In genomic region chr13:52454459-52454824, GRCh38 we compare ENCODE assay signal across 8 cellular contexts. TPM values are rescaled to one million over a fixed set of nuclear protein-coding genes. Genes with fewer than 3 reads are reported as not detected.
DNase-seq lines count a peak whose midpoint lies in the region; ATAC-seq and TF ChIP-seq lines count a peak whose summit lies in the region.

No MANE protein-coding gene starts in this region.

- TF ChIP-seq CTCF in A673 (conservative IDR thresholded peaks at IDR 0.05; ENCODE audit: low read depth, low read length) (no peak), GM12864 (IDR thresholded peaks at IDR 0.05; ENCODE audit: low read depth, low read length, missing control alignments) (no peak), glutamatergic neuron (IDR thresholded peaks at IDR 0.05; ENCODE audit: partially characterized antibody, unreplicated experiment) (no peak)

- peak overlapping the region; percentile 99 for H3K27ac Mint-ChIP-seq in activated T-cell treated with anti-CD3 and anti-CD28 coated beads, Interleukin-2, amount 50 U/mL, for 24 hours
- H3K27ac Mint-ChIP-seq in glutamatergic neuron (ENCODE audit: unreplicated experiment) = peak overlapping the region; percentile 79

- peaks cover 42% of the 10 kb centered on the region for H3K4me1 Mint-ChIP-seq in activated T-cell treated with anti-CD3 and anti-CD28 coated beads, Interleukin-2, amount 50 U/mL, for 24 hours (ENCODE audit: low read depth)
- H3K4me1 Mint-ChIP-seq in glutamatergic neuron (ENCODE audit: low read depth, unreplicated experiment) = peaks cover 10% of the 10 kb centered on the region

- intact Hi-C loops in A673 (cut with micrococcal nuclease; ENCODE audit: unreplicated experiment) = loop anchor here (10.0 kb wide), 1 partner anchor 440 kb away; the partner anchor contains the start of genes ALG11 and ATP7B

- H3K27ac ChIP-seq in A673 (ENCODE audit: low read depth, low read length, poor library complexity, severe bottlenecking) = peak overlapping the region; percentile 91

- no peaks in the 10 kb centered on the region for H3K27me3 Mint-ChIP-seq in activated T-cell treated with anti-CD3 and anti-CD28 coated beads, Interleukin-2, amount 50 U/mL, for 24 hours
- H3K27me3 Mint-ChIP-seq in glutamatergic neuron (ENCODE audit: unreplicated experiment) = no peaks in the 10 kb centered on the region

- POLR2A ChIA-PET in A673 (lab: Charles Lee; ENCODE audit: low non-redundant PET) = no interaction called here

- peak overlapping the region; percentile 94 for H3K4me3 Mint-ChIP-seq in activated T-cell treated with anti-CD3 and anti-CD28 coated beads, Interleukin-2, amount 50 U/mL, for 24 hours
- H3K4me3 Mint-ChIP-seq in glutamatergic neuron (ENCODE audit: unreplicated experiment) = peak overlapping the region; percentile 98

- peak; percentile 37 for ATAC-seq in HG02588 (IDR thresholded peaks at IDR 0.05; ENCODE audit: unreplicated experiment)

- no TSS peak for BruUV-seq in A673 (replicated peaks; lab: Mats Ljungman, UMichigan)

- H3K36me3 ChIP-seq in A673 (ENCODE audit: insufficient read depth, low read length, poor library complexity, severe bottlenecking) (peaks cover 31% of the 10 kb centered on the region), skeletal muscle satellite cell (ENCODE audit: insufficient read depth, low read length) (peaks cover 6% of the 10 kb centered on the region)

- H3K4me1 ChIP-seq in A673 (ENCODE audit: insufficient read depth, low read length, poor library complexity, severe bottlenecking) (peaks cover 24% of the 10 kb centered on the region), skeletal muscle satellite cell (ENCODE audit: control insufficient read depth, insufficient read depth, low read length) (peaks cover 28% of the 10 kb centered on the region)

- no peaks in the 10 kb centered on the region for H3K9me3 Mint-ChIP-seq in activated T-cell treated with anti-CD3 and anti-CD28 coated beads, Interleukin-2, amount 50 U/mL, for 24 hours
- H3K9me3 Mint-ChIP-seq in glutamatergic neuron (ENCODE audit: unreplicated experiment) = peaks cover 6% of the 10 kb centered on the region

- no peaks in the 10 kb centered on the region for H3K9me3 ChIP-seq in A673 (ENCODE audit: low read depth, low read length, poor library complexity, severe bottlenecking)
- no peaks in the 10 kb centered on the region for H3K9me3 ChIP-seq in skeletal muscle satellite cell (replicated peaks; ENCODE audit: low read length)

- no peak for DNase-seq in A673 (ENCODE audit: low spot score)
- DNase-seq in GM12864 (ENCODE audit: low read depth) = peak; percentile 78
- DNase-seq in NCI-H128 (lab: John Stamatoyannopoulos, UW; ENCODE audit: unreplicated experiment) = peak; percentile 29
- DNase-seq in activated T-cell treated with anti-CD3 and anti-CD28 coated beads, Interleukin-2, amount 50 U/mL, for 24 hours = peak; percentile 35
- no peak for DNase-seq in glutamatergic neuron
- no peak for DNase-seq in NCI-H1930 (lab: John Stamatoyannopoulos, UW)

- peak overlapping the region; percentile 85 for H3K4me2 ChIP-seq in skeletal muscle satellite cell (ENCODE audit: low read length)

- H3K36me3 Mint-ChIP-seq in activated T-cell treated with anti-CD3 and anti-CD28 coated beads, Interleukin-2, amount 50 U/mL, for 24 hours (ENCODE audit: low read depth) = peaks cover 49% of the 10 kb centered on the region
- no peaks in the 10 kb centered on the region for H3K36me3 Mint-ChIP-seq in glutamatergic neuron (ENCODE audit: unreplicated experiment)

- H3K9ac ChIP-seq in skeletal muscle satellite cell (ENCODE audit: low read depth, low read length) = peak overlapping the region; percentile 91

- CTCF ChIA-PET in A673 (lab: Charles Lee) = no interaction called here

- H3K4me3 ChIP-seq in A673 (ENCODE audit: low read depth, low read length, poor library complexity, severe bottlenecking) (peak overlapping the region; percentile 87), GM12864 (ENCODE audit: low read depth, low read length) (peak overlapping the region; percentile 69), skeletal muscle satellite cell (ENCODE audit: low read length) (peak overlapping the region; percentile 89)

- no peaks in the 10 kb centered on the region for H3K27me3 ChIP-seq in A673 (replicated peaks; ENCODE audit: insufficient read depth, low read depth, low read length, poor library complexity)
- H3K27me3 ChIP-seq in skeletal muscle satellite cell (ENCODE audit: control insufficient read depth, insufficient read depth, low read length) = no peaks in the 10 kb centered on the region

RNA-seq across cellular contexts. Expression of gene CKAP2, which starts 0.8 kb away (rescaled TPM):
- total RNA-seq in A673 (2021) (104 and 105 TPM in 2 replicates), glutamatergic neuron (ENCODE audit: unreplicated experiment) (27.3 TPM)
- 24.6 and 28.2 TPM in 2 replicates for total RNA-seq in skeletal muscle satellite cell (2012; rRNA removed)

RNA-seq across cellular contexts. Expression of gene VPS36, which starts 4.0 kb away (rescaled TPM):
- total RNA-seq in A673 (2021) = 48.4 and 52.9 TPM in 2 replicates
- 29.2 TPM for total RNA-seq in glutamatergic neuron (ENCODE audit: unreplicated experiment)
- 20.8 and 23.1 TPM in 2 replicates for total RNA-seq in skeletal muscle satellite cell (2012; rRNA removed)

RNA-seq across cellular contexts. Expression of gene THSD1, which starts 48.5 kb away (rescaled TPM):
- 0.13 and 0.39 TPM in 2 replicates for total RNA-seq in A673 (2021)
- total RNA-seq in glutamatergic neuron (ENCODE audit: unreplicated experiment) = 0.27 TPM
- total RNA-seq in skeletal muscle satellite cell (2012; rRNA removed) = 14.2 and 16.5 TPM in 2 replicates

Comparison
In these comparisons a context has a peak if more than half of its experiments do, and no peak if none do; other contexts are left out.
1. DNase-seq: peak in GM12864 (single experiment), NCI-H128 (single experiment) and activated T-cell treated with anti-CD3 and anti-CD28 coated beads, Interleukin-2, amount 50 U/mL, for 24 hours (single experiment); none in A673 (single experiment), glutamatergic neuron (single experiment) and NCI-H1930 (0 of 2).
2. Peak in every context shown above with its lines, with median percentiles within 50 percentile points of each other: H3K4me3 ChIP-seq.